Comparison of ENCODE assay signal across 8 cellular contexts in the genomic region with DNA sequence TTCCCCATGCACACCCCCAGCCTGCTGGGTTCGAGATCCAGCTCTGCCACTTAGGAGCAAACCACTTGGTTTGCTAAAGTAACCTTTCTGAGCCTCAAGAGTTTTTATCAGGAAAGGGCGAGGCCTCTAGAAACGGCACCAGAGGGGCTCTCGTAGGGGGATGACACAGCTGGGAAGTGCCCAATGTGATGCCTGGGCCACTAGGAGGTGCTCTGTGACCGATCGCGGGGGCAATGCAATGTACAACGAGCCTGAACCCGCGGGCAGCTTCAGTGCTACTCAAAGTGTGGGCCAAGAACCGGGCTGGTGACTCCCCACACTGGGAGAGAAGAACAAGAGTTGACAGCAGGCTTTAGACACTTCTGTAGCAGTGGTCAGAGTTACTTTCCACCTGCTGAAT. TPM values are rescaled to one million over a fixed set of nuclear protein-coding genes. Genes with fewer than 3 reads are reported as not detected.
DNase-seq lines count a peak whose midpoint lies in the region; ATAC-seq, FAIRE-seq and TF ChIP-seq lines count a peak whose summit lies in the region.

No MANE protein-coding gene starts in this region.

- no peaks in the 10 kb centered on the region for H3K4me1 ChIP-seq in SJCRH30
- no peaks in the 10 kb centered on the region for H3K4me1 ChIP-seq in pancreas
- no peaks in the 10 kb centered on the region for H3K4me1 ChIP-seq in ascending aorta

- H3K27ac ChIP-seq in SJCRH30: no peak overlapping the region
- no peak overlapping the region for H3K27ac ChIP-seq in pancreas
- H3K27ac ChIP-seq in ascending aorta: no peak overlapping the region

- 0 out of 2 replicates have a peak, but pooled peaks cover 2% of the 10 kb centered on the region for H3K27me3 ChIP-seq in BJ (ENCODE audit: control insufficient read depth, insufficient read depth, low read length)
- no peaks in the 10 kb centered on the region for H3K27me3 ChIP-seq in SJCRH30
- no peaks in the 10 kb centered on the region for H3K27me3 ChIP-seq in bronchial epithelial cell (ENCODE audit: control insufficient read depth, insufficient read depth, low read length)
- no peaks in the 10 kb centered on the region for H3K27me3 ChIP-seq in pancreas
- no peaks in the 10 kb centered on the region for H3K27me3 ChIP-seq in ascending aorta

- no peaks in the 10 kb centered on the region for H3K9me3 ChIP-seq in SJCRH30 (replicated peaks)
- no peaks in the 10 kb centered on the region for H3K9me3 ChIP-seq in pancreas
- no peaks in the 10 kb centered on the region for H3K9me3 ChIP-seq in ascending aorta

- H3K4me3 ChIP-seq in BJ (ENCODE audit: low read depth, low read length) (no peak overlapping the region), SJCRH30 (no peak overlapping the region), bronchial epithelial cell (ENCODE audit: low read depth, low read length) (no peak overlapping the region), pancreas (no peak overlapping the region), ascending aorta (no peak overlapping the region)

- intact Hi-C loops in pancreas (cut with DNase I): no loop called here
- intact Hi-C loops in ascending aorta (cut with DNase I): no loop called here

- TF ChIP-seq CTCF in BJ (IDR thresholded peaks at IDR 0.05; ENCODE audit: insufficient read depth, low read depth, low read length) (peak; percentile 50), bronchial epithelial cell (IDR thresholded peaks at IDR 0.05; ENCODE audit: insufficient read depth, low read length, severe bottlenecking) (peak; percentile 55), pancreas (IDR thresholded peaks at IDR 0.05) (no peak), ascending aorta (IDR thresholded peaks at IDR 0.05) (no peak)

- WGBS in pancreas, 2 donors: 18 to 28% methylated on average over 11 of the region's 11 CpGs

- H3K36me3 ChIP-seq in BJ (ENCODE audit: control insufficient read depth, insufficient read depth, low read length) (no peaks in the 10 kb centered on the region), SJCRH30 (no peaks in the 10 kb centered on the region), bronchial epithelial cell (ENCODE audit: control insufficient read depth, insufficient read depth, low read length) (no peaks in the 10 kb centered on the region), pancreas (no peaks in the 10 kb centered on the region), ascending aorta (no peaks in the 10 kb centered on the region)

- DNase-seq in BJ (ENCODE audit: low read depth) (no peak), SJCRH30 (peak; percentile 25 to 50), bronchial epithelial cell (ENCODE audit: low read depth) (peak; percentile 29), pancreas (peak in 1 of 6 donors; percentile 26), NCI-H226 (no peak), COR-L47 (lab: John Stamatoyannopoulos, UW) (no peak), ascending aorta (ENCODE audit: low spot score in 2 of 2) (no peak)

- CTCF ChIA-PET in BJ (lab: Yijun Ruan, JAX): interaction anchor here (1.1 to 1.6 kb wide), 2 partner anchors 10 to 36 kb away, joined by 5 to 6 read pairs; no protein-coding TSS in a partner anchor

- ATAC-seq in GM21423 (IDR thresholded peaks at IDR 0.05; ENCODE audit: unreplicated experiment) (peak; percentile 53), pancreas (peak in 3 of 4 donors; percentile 55 to 74 (median 62))

- no peak for FAIRE-seq in bronchial epithelial cell (lab: Jason Lieb, UNC)
- no peak for FAIRE-seq in pancreas (lab: Jason Lieb, UNC)

- POLR2A ChIA-PET in BJ (lab: Charles Lee): no interaction called here

RNA-seq across cellular contexts. Expression of a gene that starts 9.4 kb away (rescaled TPM):
- not detected in 2 replicates for polyA plus RNA-seq in BJ (2011; rRNA removed)
- polyA minus RNA-seq in BJ (2011; rRNA and poly(A)+ RNA removed): not detected in 2 replicates
- not detected in 2 replicates for total RNA-seq in SJCRH30 (2014; rRNA removed; shearing (Covaris generic))
- not detected in 2 replicates for total RNA-seq in bronchial epithelial cell
- total RNA-seq in pancreas: 1 to 10 TPM in 5 of 6 donors, not detected in 1; 1.1 to 9.1 (median 5.2) TPM
- 1 to 10 TPM; 1.6 to 1.7 TPM for polyA plus RNA-seq in pancreas
- total RNA-seq in ascending aorta: 4.6 TPM

RNA-seq across cellular contexts. Expression of a gene that starts 15.3 kb away (rescaled TPM):
- 55.8 and 63.1 TPM in 2 replicates for polyA plus RNA-seq in BJ (2011; rRNA removed)
- 36.4 and 73.6 TPM in 2 replicates for polyA minus RNA-seq in BJ (2011; rRNA and poly(A)+ RNA removed)
- total RNA-seq in SJCRH30 (2014; rRNA removed; shearing (Covaris generic)): 8.2 and 9.4 TPM in 2 replicates
- 16.4 and 20.5 TPM in 2 replicates for total RNA-seq in bronchial epithelial cell
- total RNA-seq in pancreas: 10 to 100 TPM; 13.0 to 23.3 (median 16.9) TPM
- 10 to 100 TPM; 14.1 to 15.3 TPM for polyA plus RNA-seq in pancreas
- 27.2 TPM for total RNA-seq in ascending aorta

RNA-seq across cellular contexts. Expression of a gene that starts 22.6 kb away (rescaled TPM):
- polyA plus RNA-seq in BJ (2011; rRNA removed): 10.8 and 17.3 TPM in 2 replicates
- polyA minus RNA-seq in BJ (2011; rRNA and poly(A)+ RNA removed): 8.4 and 12.9 TPM in 2 replicates
- total RNA-seq in SJCRH30 (2014; rRNA removed; shearing (Covaris generic)): 6.4 and 8.1 TPM in 2 replicates
- 9.2 and 9.7 TPM in 2 replicates for total RNA-seq in bronchial epithelial cell
- total RNA-seq in pancreas: 1 to 10 TPM; 3.7 to 7.0 (median 6.4) TPM
- 10 to 100 TPM in 1 of 2 donors, 1 to 10 TPM in 1; 8.3 to 10.0 TPM for polyA plus RNA-seq in pancreas
- 23.0 TPM for total RNA-seq in ascending aorta

RNA-seq across cellular contexts. Expression of a gene that starts 41.2 kb away (rescaled TPM):
- polyA plus RNA-seq in BJ (2011; rRNA removed) (6.5 and 8.5 TPM in 2 replicates), pancreas (1 to 10 TPM; 4.2 to 4.3 TPM)
- polyA minus RNA-seq in BJ (2011; rRNA and poly(A)+ RNA removed): 5.8 and 8.4 TPM in 2 replicates
- total RNA-seq in SJCRH30 (2014; rRNA removed; shearing (Covaris generic)): 10.9 and 14.2 TPM in 2 replicates
- total RNA-seq in bronchial epithelial cell (12.3 and 16.6 TPM in 2 replicates), pancreas (1 to 10 TPM; 2.5 to 8.2 (median 4.9) TPM), ascending aorta (2.8 TPM)

Comparison
In these comparisons a context has a peak if more than half of its experiments do, and no peak if none do; other contexts are left out.
1. DNase-seq: peak in SJCRH30 (2 of 2) and bronchial epithelial cell (single experiment); none in BJ (single experiment), NCI-H226 (single experiment), COR-L47 (single experiment) and ascending aorta (0 of 2).
2. CTCF ChIP-seq: peak in BJ (single experiment) and bronchial epithelial cell (single experiment); none in pancreas (0 of 4) and ascending aorta (0 of 3).